In the genomic region with DNA sequence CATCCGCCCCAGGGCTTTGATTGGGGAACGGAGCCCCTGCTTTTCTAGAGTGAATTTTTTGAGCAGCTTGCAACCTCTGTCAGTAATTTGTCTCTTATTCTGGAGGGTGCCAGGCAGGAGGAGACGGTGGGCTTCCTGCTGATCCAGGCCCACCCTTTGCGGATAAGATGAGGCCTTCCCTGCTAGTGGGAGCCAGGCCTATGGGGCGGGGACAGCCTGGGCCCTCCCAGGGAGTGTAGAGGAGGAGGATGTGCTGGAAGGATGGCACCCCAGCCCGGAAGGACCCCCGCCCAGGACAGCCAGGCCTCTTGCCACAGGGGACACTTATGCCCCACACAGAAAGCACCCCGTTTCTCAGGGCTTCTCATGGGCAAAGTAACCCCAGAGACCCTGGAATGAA, we compare ENCODE assay signal across 24 cellular contexts.
DNase-seq lines count a peak whose midpoint lies in the region; ATAC-seq and TF ChIP-seq lines count a peak whose summit lies in the region.
"Had no signal": no experiment of that assay in that cellular context is flagged by ENCODE, and none has a peak within 500 bp of the region (broad histone marks: within the 10 kb centered on the region; RNA-seq: fewer than 3 reads in every experiment).

No MANE protein-coding gene starts in this region.

- H3K4me3 ChIP-seq in OCI-LY3 (ENCODE audit: low read length) (no peak overlapping the region), sigmoid colon (no peak overlapping the region)
- H3K4me3 ChIP-seq: pancreas, Peyer's patch, thyroid gland had no signal

- H3K9me3 ChIP-seq in OCI-LY3 (ENCODE audit: insufficient read depth, low read length): no peaks in the 10 kb centered on the region
- H3K9me3 ChIP-seq in sigmoid colon: no peaks in the 10 kb centered on the region
- H3K9me3 ChIP-seq: pancreas, Peyer's patch, thyroid gland had no signal

- peak overlapping the region; percentile 73; the same call in 1 of the 2 replicates for H3K4me2 ChIP-seq in OCI-LY3 (ENCODE audit: low read length)

- H2AFZ ChIP-seq in OCI-LY3 (ENCODE audit: low read depth, low read length): no peak overlapping the region

- H3K27me3 Mint-ChIP-seq in IgD-negative memory B cell: peaks cover 25% of the 10 kb centered on the region
- no peaks in the 10 kb centered on the region for H3K27me3 Mint-ChIP-seq in activated CD4-positive, alpha-beta T cell treated with anti-CD3 and anti-CD28 coated beads for 36 hours

- H3K9me3 Mint-ChIP-seq in IgD-negative memory B cell: no peaks in the 10 kb centered on the region
- H3K9me3 Mint-ChIP-seq in activated CD4-positive, alpha-beta T cell treated with anti-CD3 and anti-CD28 coated beads for 36 hours (ENCODE audit: low read depth): no peaks in the 10 kb centered on the region
- H3K9me3 Mint-ChIP-seq: H9; naive thymus-derived CD8-positive, alpha-beta T cell; WTC11 had no signal

- H3K4me1 Mint-ChIP-seq in IgD-negative memory B cell: peaks cover 21 to 46% (median 35%) of the 10 kb centered on the region in 3 donors
- peaks cover 6% of the 10 kb centered on the region for H3K4me1 Mint-ChIP-seq in activated CD4-positive, alpha-beta T cell treated with anti-CD3 and anti-CD28 coated beads for 36 hours

- 91 to 92% methylated on average over 8 of the region's 8 CpGs for WGBS in sigmoid colon, 2 donors

- H3K36me3 ChIP-seq in OCI-LY3 (replicated peaks; ENCODE audit: low read depth, low read length) (peaks cover 3% of the 10 kb centered on the region), sigmoid colon (no peaks in the 10 kb centered on the region)
- H3K36me3 ChIP-seq: pancreas, Peyer's patch, thyroid gland had no signal

- no peaks in the 10 kb centered on the region for H3K79me2 ChIP-seq in OCI-LY3 (ENCODE audit: low read length)

- no peak for TF ChIP-seq EP300 in sigmoid colon (IDR thresholded peaks at IDR 0.05)

- no peak for TF ChIP-seq CTCF in OCI-LY3 (IDR thresholded peaks at IDR 0.05; ENCODE audit: low read depth, low read length)
- no peak for TF ChIP-seq CTCF in foreskin keratinocyte (conservative IDR thresholded peaks at IDR 0.05)
- no peak for TF ChIP-seq CTCF in sigmoid colon (IDR thresholded peaks at IDR 0.05)
- no peak for TF ChIP-seq CTCF in omental fat pad (IDR thresholded peaks at IDR 0.05)

- ATAC-seq in foreskin keratinocyte (no peak), omental fat pad (ENCODE audit: low FRiP score) (no peak)
- no peak for ATAC-seq in activated CD4-positive, alpha-beta T cell treated with anti-CD3 and anti-CD28 coated beads for 36 hours
- ATAC-seq: activated CD8-positive, alpha-beta T cell treated with anti-CD3 and anti-CD28 coated beads, Interleukin-2, amount 10 ng/mL, durations not matched to agents 7 days and 5 days; naive thymus-derived CD8-positive, alpha-beta T cell; WTC11 had no signal

- DNase-seq in foreskin keratinocyte: no peak
- DNase-seq in sigmoid colon: peak; percentile 41
- DNase-seq in NCI-H1436 (lab: John Stamatoyannopoulos, UW): no peak
- no peak for DNase-seq in activated CD4-positive, alpha-beta T cell treated with anti-CD3 and anti-CD28 coated beads for 36 hours
- no peak for DNase-seq in omental fat pad (ENCODE audit: low spot score)
- DNase-seq: activated CD8-positive, alpha-beta T cell treated with anti-CD3 and anti-CD28 coated beads, Interleukin-2, amount 10 ng/mL, durations not matched to agents 7 days and 5 days; caudate nucleus; erythroblast; foreskin fibroblast; H9; islet precursor cell; NCI-H1417 treated with DMSO at 0.1 percent for 48 hours; NCI-H510A; stimulated activated CD4-positive, alpha-beta T cell treated with anti-CD3 and anti-CD28 coated beads, Interleukin-2, amount 100 ng/mL, for 24 hours; stimulated activated naive CD4-positive, alpha-beta T cell treated with Interleukin-2 at 50 U/mL for 16 hours; T1000; thyroid gland had no signal

- H3K4me3 Mint-ChIP-seq in IgD-negative memory B cell: peak overlapping the region in 1 of 4 donors; percentile 73
- H3K4me3 Mint-ChIP-seq in activated CD4-positive, alpha-beta T cell treated with anti-CD3 and anti-CD28 coated beads for 36 hours: no peak overlapping the region
- H3K4me3 Mint-ChIP-seq: activated CD8-positive, alpha-beta T cell treated with anti-CD3 and anti-CD28 coated beads, Interleukin-2, amount 10 ng/mL, durations not matched to agents 7 days and 5 days; H9; naive thymus-derived CD8-positive, alpha-beta T cell; WTC11 had no signal

- peaks cover 75% of the 10 kb centered on the region for H3K4me1 ChIP-seq in OCI-LY3 (ENCODE audit: low read length)
- peaks cover 15% of the 10 kb centered on the region for H3K4me1 ChIP-seq in foreskin keratinocyte
- no peaks in the 10 kb centered on the region for H3K4me1 ChIP-seq in sigmoid colon

- peak overlapping the region; percentile 59; the same call in 1 of the 2 replicates for H3K9ac ChIP-seq in OCI-LY3 (ENCODE audit: low read length)

- intact Hi-C loops in sigmoid colon (cut with DNase I): no loop called here
- intact Hi-C loops in activated CD4-positive, alpha-beta T cell treated with anti-CD3 and anti-CD28 coated beads for 36 hours (cut with DNase I, micrococcal nuclease): no loop called here

- H3K27me3 ChIP-seq in OCI-LY3 (ENCODE audit: low read depth, low read length): no peaks in the 10 kb centered on the region
- no peaks in the 10 kb centered on the region for H3K27me3 ChIP-seq in foreskin keratinocyte
- no peaks in the 10 kb centered on the region for H3K27me3 ChIP-seq in sigmoid colon
- H3K27me3 ChIP-seq: pancreas, Peyer's patch, thyroid gland had no signal

- TF ChIP-seq POLR2A in sigmoid colon (IDR thresholded peaks at IDR 0.05): no peak

- CTCF ChIA-PET in activated CD4-positive, alpha-beta T cell treated with anti-CD3 and anti-CD28 coated beads for 36 hours (lab: Charles Lee): interaction anchor here (0.6 to 0.8 kb wide), 3 partner anchors 18 to 385 kb away, joined by 3 read pairs; no protein-coding TSS in a partner anchor

- H3K36me3 Mint-ChIP-seq in IgD-negative memory B cell: peaks cover 2% of the 10 kb centered on the region
- H3K36me3 Mint-ChIP-seq in activated CD4-positive, alpha-beta T cell treated with anti-CD3 and anti-CD28 coated beads for 36 hours (ENCODE audit: low read depth): no peaks in the 10 kb centered on the region
- H3K36me3 Mint-ChIP-seq: naive thymus-derived CD8-positive, alpha-beta T cell; WTC11 had no signal

- H3K27ac ChIP-seq in OCI-LY3 (ENCODE audit: low read length) (peak overlapping the region; percentile 83), foreskin keratinocyte (peak overlapping the region; percentile 59), sigmoid colon (no peak overlapping the region)
- H3K27ac ChIP-seq: HL-60, pancreas, thyroid gland had no signal

- no peaks in the 10 kb centered on the region for H4K20me1 ChIP-seq in OCI-LY3 (ENCODE audit: insufficient read depth, low read length)

- peak overlapping the region in 2 of 3 donors; percentile 33 to 87 for H3K27ac Mint-ChIP-seq in IgD-negative memory B cell
- no peak overlapping the region for H3K27ac Mint-ChIP-seq in activated CD4-positive, alpha-beta T cell treated with anti-CD3 and anti-CD28 coated beads for 36 hours
- H3K27ac Mint-ChIP-seq: activated CD8-positive, alpha-beta T cell treated with anti-CD3 and anti-CD28 coated beads, Interleukin-2, amount 10 ng/mL, durations not matched to agents 7 days and 5 days; WTC11 had no signal

- POLR2A ChIA-PET in activated CD4-positive, alpha-beta T cell treated with anti-CD3 and anti-CD28 coated beads for 36 hours (lab: Charles Lee): no interaction called here

Comparison
In these comparisons a context has a peak if more than half of its experiments do, and no peak if none do; other contexts are left out.
1. H3K27ac ChIP-seq: peak in OCI-LY3 (single experiment) and foreskin keratinocyte (single experiment); none in sigmoid colon (0 of 4).